Comparison of ENCODE assay signal across 1 cellular context in the genomic region with DNA sequence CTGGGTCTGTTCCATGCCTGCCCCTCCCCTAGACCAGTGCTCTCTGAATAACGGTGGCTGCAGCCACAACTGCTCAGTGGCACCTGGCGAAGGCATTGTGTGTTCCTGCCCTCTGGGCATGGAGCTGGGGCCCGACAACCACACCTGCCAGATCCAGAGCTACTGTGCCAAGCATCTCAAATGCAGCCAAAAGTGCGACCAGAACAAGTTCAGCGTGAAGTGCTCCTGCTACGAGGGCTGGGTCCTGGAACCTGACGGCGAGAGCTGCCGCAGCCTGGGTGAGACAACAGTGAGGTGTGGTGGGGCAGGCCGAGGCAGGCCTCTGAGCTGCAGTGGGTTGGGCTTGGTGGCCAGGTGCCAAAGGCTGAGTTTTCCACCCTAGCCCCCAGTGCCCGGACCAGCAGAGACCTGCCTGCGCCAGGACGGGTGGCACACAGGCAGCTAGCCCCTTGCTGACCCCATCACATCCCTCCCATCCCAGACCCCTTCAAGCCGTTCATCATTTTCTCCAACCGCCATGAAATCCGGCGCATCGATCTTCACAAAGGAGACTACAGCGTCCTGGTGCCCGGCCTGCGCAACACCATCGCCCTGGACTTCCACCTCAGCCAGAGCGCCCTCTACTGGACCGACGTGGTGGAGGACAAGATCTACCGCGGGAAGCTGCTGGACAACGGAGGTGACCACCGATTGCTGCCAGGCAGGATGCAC.
TF ChIP-seq lines count a peak whose summit lies in the region.

No MANE protein-coding gene starts in this region.

TF ChIP-seq in K562, 482 proteins besides CTCF, POLR2A, EP300 and RAD21 (continued from another document):
- TF ChIP-seq HMGN3 (IDR thresholded peaks at IDR 0.05; ENCODE audit: borderline replicate concordance, extremely low read depth, insufficient read length, low read depth, low read length), result no peak
- peak; percentile 36; the same call in 1 of the 2 replicates for TF ChIP-seq ATF7 (IDR thresholded peaks at IDR 0.05)
- no peak for TF ChIP-seq JUNB (CRISPR knock-in tag; conservative IDR thresholded peaks at IDR 0.05)
- TF ChIP-seq U2AF2 (optimal IDR thresholded peaks at IDR 0.05; ENCODE audit: low read depth, low read length), result no peak
- no peak for TF ChIP-seq STAT5B (CRISPR knock-in tag; IDR thresholded peaks at IDR 0.05)
- no peak for TF ChIP-seq CBFB (CRISPR knock-in tag; IDR thresholded peaks at IDR 0.05)
- TF ChIP-seq ZC3H11A (IDR thresholded peaks at IDR 0.05; ENCODE audit: low read depth, low read length), result no peak
- no peak for TF ChIP-seq TCFL5 (CRISPR knock-in tag; conservative IDR thresholded peaks at IDR 0.05)
- no peak for TF ChIP-seq ZNF12 (CRISPR knock-in tag; IDR thresholded peaks at IDR 0.05)
- TF ChIP-seq GATAD2B (IDR thresholded peaks at IDR 0.05; ENCODE audit: borderline replicate concordance), result no peak
- no peak for TF ChIP-seq KLF10 (CRISPR knock-in tag; IDR thresholded peaks at IDR 0.05)
- TF ChIP-seq, protein P1, sequence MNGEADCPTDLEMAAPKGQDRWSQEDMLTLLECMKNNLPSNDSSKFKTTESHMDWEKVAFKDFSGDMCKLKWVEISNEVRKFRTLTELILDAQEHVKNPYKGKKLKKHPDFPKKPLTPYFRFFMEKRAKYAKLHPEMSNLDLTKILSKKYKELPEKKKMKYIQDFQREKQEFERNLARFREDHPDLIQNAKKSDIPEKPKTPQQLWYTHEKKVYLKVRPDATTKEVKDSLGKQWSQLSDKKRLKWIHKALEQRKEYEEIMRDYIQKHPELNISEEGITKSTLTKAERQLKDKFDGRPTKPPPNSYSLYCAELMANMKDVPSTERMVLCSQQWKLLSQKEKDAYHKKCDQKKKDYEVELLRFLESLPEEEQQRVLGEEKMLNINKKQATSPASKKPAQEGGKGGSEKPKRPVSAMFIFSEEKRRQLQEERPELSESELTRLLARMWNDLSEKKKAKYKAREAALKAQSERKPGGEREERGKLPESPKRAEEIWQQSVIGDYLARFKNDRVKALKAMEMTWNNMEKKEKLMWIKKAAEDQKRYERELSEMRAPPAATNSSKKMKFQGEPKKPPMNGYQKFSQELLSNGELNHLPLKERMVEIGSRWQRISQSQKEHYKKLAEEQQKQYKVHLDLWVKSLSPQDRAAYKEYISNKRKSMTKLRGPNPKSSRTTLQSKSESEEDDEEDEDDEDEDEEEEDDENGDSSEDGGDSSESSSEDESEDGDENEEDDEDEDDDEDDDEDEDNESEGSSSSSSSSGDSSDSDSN (IDR thresholded peaks at IDR 0.05; ENCODE audit: borderline replicate concordance in 1 of 2, low read depth in 2 of 2, low read length in 2 of 2), result no peak; a peak in 1 of 4 replicates
- TF ChIP-seq, protein P2, sequence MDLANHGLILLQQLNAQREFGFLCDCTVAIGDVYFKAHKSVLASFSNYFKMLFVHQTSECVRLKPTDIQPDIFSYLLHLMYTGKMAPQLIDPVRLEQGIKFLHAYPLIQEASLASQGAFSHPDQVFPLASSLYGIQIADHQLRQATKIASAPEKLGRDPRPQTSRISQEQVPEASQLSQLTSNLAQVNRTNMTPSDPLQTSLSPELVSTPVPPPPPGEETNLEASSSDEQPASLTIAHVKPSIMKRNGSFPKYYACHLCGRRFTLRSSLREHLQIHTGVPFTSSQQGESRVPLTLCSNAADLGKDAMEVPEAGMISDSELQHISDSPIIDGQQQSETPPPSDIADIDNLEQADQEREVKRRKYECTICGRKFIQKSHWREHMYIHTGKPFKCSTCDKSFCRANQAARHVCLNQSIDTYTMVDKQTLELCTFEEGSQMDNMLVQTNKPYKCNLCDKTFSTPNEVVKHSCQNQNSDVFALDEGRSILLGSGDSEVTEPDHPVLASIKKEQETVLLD (IDR thresholded peaks at IDR 0.05), result peak; percentile 74; the same call in 1 of the 2 replicates
- TF ChIP-seq EP400 (IDR thresholded peaks at IDR 0.05), result no peak
- TF ChIP-seq NR2C2 (CRISPR knock-in tag; IDR thresholded peaks at IDR 0.05), result no peak
- no peak for TF ChIP-seq NR2C2 (tag; IDR thresholded peaks at IDR 0.05)
- TF ChIP-seq, protein P3, sequence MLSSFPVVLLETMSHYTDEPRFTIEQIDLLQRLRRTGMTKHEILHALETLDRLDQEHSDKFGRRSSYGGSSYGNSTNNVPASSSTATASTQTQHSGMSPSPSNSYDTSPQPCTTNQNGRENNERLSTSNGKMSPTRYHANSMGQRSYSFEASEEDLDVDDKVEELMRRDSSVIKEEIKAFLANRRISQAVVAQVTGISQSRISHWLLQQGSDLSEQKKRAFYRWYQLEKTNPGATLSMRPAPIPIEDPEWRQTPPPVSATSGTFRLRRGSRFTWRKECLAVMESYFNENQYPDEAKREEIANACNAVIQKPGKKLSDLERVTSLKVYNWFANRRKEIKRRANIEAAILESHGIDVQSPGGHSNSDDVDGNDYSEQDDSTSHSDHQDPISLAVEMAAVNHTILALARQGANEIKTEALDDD (IDR thresholded peaks at IDR 0.05), result no peak
- TF ChIP-seq, protein P4, sequence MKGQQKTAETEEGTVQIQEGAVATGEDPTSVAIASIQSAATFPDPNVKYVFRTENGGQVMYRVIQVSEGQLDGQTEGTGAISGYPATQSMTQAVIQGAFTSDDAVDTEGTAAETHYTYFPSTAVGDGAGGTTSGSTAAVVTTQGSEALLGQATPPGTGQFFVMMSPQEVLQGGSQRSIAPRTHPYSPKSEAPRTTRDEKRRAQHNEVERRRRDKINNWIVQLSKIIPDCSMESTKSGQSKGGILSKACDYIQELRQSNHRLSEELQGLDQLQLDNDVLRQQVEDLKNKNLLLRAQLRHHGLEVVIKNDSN (CRISPR knock-in tag; IDR thresholded peaks at IDR 0.05), result no peak
- TF ChIP-seq KDM2B (CRISPR knock-in tag; IDR thresholded peaks at IDR 0.05), result 0 out of 2 replicates have a peak, but pooled peaks have one; percentile 76
- TF ChIP-seq FOS (IDR thresholded peaks at IDR 0.05; ENCODE audit: extremely low read depth, insufficient read length), result no peak
- TF ChIP-seq NFE2L1 (tag; IDR thresholded peaks at IDR 0.05; ENCODE audit: borderline replicate concordance, low read depth), result no peak
- TF ChIP-seq CHD4 (IDR thresholded peaks at IDR 0.05; ENCODE audit: insufficient read depth, insufficient replicate concordance, low read depth, low read length, poor library complexity, severe bottlenecking), result no peak
- no peak for TF ChIP-seq LARP7 (IDR thresholded peaks at IDR 0.05)
